9 cellular contexts compared by ENCODE assay signal in the genomic region with DNA sequence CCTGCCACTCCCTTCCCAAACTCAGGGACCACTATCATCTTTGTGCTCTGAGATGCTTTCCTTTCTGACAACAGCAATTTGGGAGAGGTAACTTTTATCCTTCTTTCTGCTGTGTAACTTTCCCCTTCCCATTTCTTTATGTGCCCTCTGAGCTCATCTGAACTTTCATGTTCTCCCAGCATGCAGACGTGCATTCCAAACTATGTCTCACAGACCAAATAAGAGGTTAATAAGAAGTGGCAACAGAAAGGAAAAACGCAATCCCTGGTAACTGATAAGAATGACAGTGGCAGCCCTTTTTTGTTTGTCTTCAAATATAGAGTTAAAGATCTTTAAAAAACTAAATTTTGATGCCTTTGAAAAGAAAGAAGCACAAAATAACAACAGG.
DNase-seq lines count a peak whose midpoint lies in the region; ATAC-seq and TF ChIP-seq lines count a peak whose summit lies in the region.
"Had no signal": no experiment of that assay in that cellular context is flagged by ENCODE, and none has a peak within 500 bp of the region (broad histone marks: within the 10 kb centered on the region; RNA-seq: fewer than 3 reads in every experiment).

No MANE protein-coding gene starts in this region.

- peaks cover 85% of the 10 kb centered on the region for H3K36me3 ChIP-seq in DND-41 (ENCODE audit: insufficient read depth, low read length)
- peaks cover 16% of the 10 kb centered on the region for H3K36me3 ChIP-seq in SK-N-MC (ENCODE audit: insufficient read depth, low read length)
- peaks cover 4% of the 10 kb centered on the region for H3K36me3 ChIP-seq in endodermal cell (ENCODE audit: control insufficient read depth, insufficient read depth, low read length)

- H3K27me3 Mint-ChIP-seq in endodermal cell (ENCODE audit: insufficient read depth) (no peaks in the 10 kb centered on the region), progenitor cell of endocrine pancreas (no peaks in the 10 kb centered on the region)

- H3K27me3 ChIP-seq in DND-41 (ENCODE audit: insufficient read depth, low read length, poor library complexity) (no peaks in the 10 kb centered on the region), endodermal cell (ENCODE audit: control insufficient read depth, insufficient read depth, low read length, poor library complexity, severe bottlenecking) (no peaks in the 10 kb centered on the region)

- peak overlapping the region; percentile 20 for H3K27ac Mint-ChIP-seq in endodermal cell
- H3K27ac Mint-ChIP-seq in progenitor cell of endocrine pancreas = peak overlapping the region; percentile 80

- H3K4me1 Mint-ChIP-seq in endodermal cell (peaks cover 68% of the 10 kb centered on the region), progenitor cell of endocrine pancreas (ENCODE audit: low read depth) (peaks cover 79% of the 10 kb centered on the region)

- H2AFZ ChIP-seq in DND-41 (ENCODE audit: low read depth, low read length) = no peak overlapping the region

- H3K9me3 Mint-ChIP-seq in endodermal cell (no peaks in the 10 kb centered on the region), progenitor cell of endocrine pancreas (ENCODE audit: low read depth) (no peaks in the 10 kb centered on the region)

- no peak overlapping the region for H3K4me2 ChIP-seq in DND-41 (ENCODE audit: insufficient read depth, low read length)

- peaks cover 12% of the 10 kb centered on the region; the same call in 1 of the 2 replicates for H3K4me1 ChIP-seq in DND-41 (ENCODE audit: insufficient read depth, low read length)
- peaks cover 18% of the 10 kb centered on the region for H3K4me1 ChIP-seq in endodermal cell (ENCODE audit: control insufficient read depth, insufficient read depth, low read length)

- 20 to 36% methylated on average over 1 to 2 of the region's 2 CpGs for WGBS in endodermal cell (ENCODE audit: insufficient coverage in 1 of 2, insufficient read length in 1 of 2), 2 experiments

- no peak for TF ChIP-seq CTCF in DND-41 (IDR thresholded peaks at IDR 0.05; ENCODE audit: borderline replicate concordance, extremely low read depth, low read length, poor library complexity, severe bottlenecking)
- no peak for TF ChIP-seq CTCF in endodermal cell (conservative IDR thresholded peaks at IDR 0.05)
- no peak for TF ChIP-seq CTCF in progenitor cell of endocrine pancreas (IDR thresholded peaks at IDR 0.05; ENCODE audit: unreplicated experiment)

- H3K27ac ChIP-seq in DND-41 (ENCODE audit: low read length) (0 out of 2 replicates have a peak overlapping the region, but pooled peaks have one; percentile 24), SK-N-MC (peak overlapping the region; percentile 60; the same call in 1 of the 2 replicates), endodermal cell (ENCODE audit: low read depth, low read length) (peak overlapping the region; percentile 81)

- H4K20me1 ChIP-seq in DND-41 (ENCODE audit: insufficient read depth, low read length) = peaks cover 35% of the 10 kb centered on the region

- no peak for ATAC-seq in DND-41 (ENCODE audit: insufficient read depth, low read depth)
- ATAC-seq in HG02678 (IDR thresholded peaks at IDR 0.05; ENCODE audit: unreplicated experiment) = no peak
- no peak for ATAC-seq in GM18870 (IDR thresholded peaks at IDR 0.05; ENCODE audit: unreplicated experiment)

- H3K9ac ChIP-seq in DND-41 (ENCODE audit: low read depth, low read length) (no peak overlapping the region), SK-N-MC (ENCODE audit: insufficient read length) (no peak overlapping the region), endodermal cell (ENCODE audit: extremely low read depth, low read length, poor library complexity, severe bottlenecking) (no peak overlapping the region)

- H3K79me2 ChIP-seq in DND-41 (ENCODE audit: insufficient read depth, low read length) = peaks cover 70% of the 10 kb centered on the region

- no peak overlapping the region for H3K4me3 ChIP-seq in DND-41 (ENCODE audit: low read depth in 1 of 2, low read length in 2 of 2)
- peak overlapping the region; percentile 33 for H3K4me3 ChIP-seq in SK-N-MC
- no peak overlapping the region for H3K4me3 ChIP-seq in endodermal cell (ENCODE audit: low read length)

- H3K9me3 ChIP-seq in DND-41 (ENCODE audit: insufficient read depth, low read length, severe bottlenecking) = no peaks in the 10 kb centered on the region
- H3K9me3 ChIP-seq in SK-N-MC (ENCODE audit: low read depth, low read length) = no peaks in the 10 kb centered on the region
- H3K9me3 ChIP-seq in endodermal cell (ENCODE audit: control insufficient read depth, low read length) = no peaks in the 10 kb centered on the region

- H3K36me3 Mint-ChIP-seq in endodermal cell (ENCODE audit: low read depth) = peaks cover 41% of the 10 kb centered on the region
- H3K36me3 Mint-ChIP-seq in progenitor cell of endocrine pancreas (ENCODE audit: insufficient read depth) = peaks cover 36% of the 10 kb centered on the region

- no peak for DNase-seq in DND-41
- DNase-seq in SK-N-MC (ENCODE audit: low read depth, low spot score) = no peak
- DNase-seq in endodermal cell = no peak
- DNase-seq in progenitor cell of endocrine pancreas (ENCODE audit: low spot score, unreplicated experiment) = no peak
- DNase-seq in D341Med (ENCODE audit: low spot score) = no peak
- no peak for DNase-seq in NCI-H69 (lab: John Stamatoyannopoulos, UW)
- DNase-seq: trophoblast cell had no signal

- H3K4me3 Mint-ChIP-seq in endodermal cell (no peak overlapping the region), progenitor cell of endocrine pancreas (ENCODE audit: low read depth) (no peak overlapping the region)

Comparison
In these comparisons a context has a peak if more than half of its experiments do, and no peak if none do; other contexts are left out.
1. H3K27ac ChIP-seq: peak in every context shown above with its lines; median percentile 81 in endodermal cell; 60 in SK-N-MC; 24 in DND-41.